16 cellular contexts compared by ENCODE assay signal in genomic region chr2:222899413-222900181, GRCh38. TPM values are rescaled to one million over a fixed set of nuclear protein-coding genes. Genes with fewer than 3 reads are reported as not detected.
A peak's percentile ranks its signal among the peaks of the same experiment; 100 is the strongest.
DNase-seq lines count a peak whose midpoint lies in the region; ATAC-seq and TF ChIP-seq lines count a peak whose summit lies in the region.
"Had no signal": no experiment of that assay in that cellular context is flagged by ENCODE, and none has a peak within 500 bp of the region (broad histone marks: within the 10 kb centered on the region; RNA-seq: fewer than 3 reads in every experiment).

No MANE protein-coding gene starts in this region.

- H3K79me2 ChIP-seq in smooth muscle cell (ENCODE audit: low read depth): peaks cover 74% of the 10 kb centered on the region

- H3K4me1 Mint-ChIP-seq in T-cell: peaks cover 19 to 35% (median 25%) of the 10 kb centered on the region in 3 donors

- no peak for ATAC-seq in T-cell (replicated peaks in 1 of 4)
- ATAC-seq in left lung: no peak
- ATAC-seq: Right ventricle myocardium inferior had no signal

- no peaks in the 10 kb centered on the region for H3K27me3 ChIP-seq in smooth muscle cell (ENCODE audit: low read depth)
- H3K27me3 ChIP-seq in tibial nerve: no peaks in the 10 kb centered on the region
- H3K27me3 ChIP-seq in left lung: no peaks in the 10 kb centered on the region
- H3K27me3 ChIP-seq: BLaER1 had no signal

- CTCF ChIA-PET in T-cell (lab: Charles Lee): interaction anchor here (0.6 to 1.5 kb wide), 3 partner anchors 9 to 208 kb away, joined by 3 read pairs; no protein-coding TSS in a partner anchor

- POLR2A ChIA-PET in T-cell (lab: Charles Lee): no interaction called here

- no peak for TF ChIP-seq POLR2A in tibial nerve (IDR thresholded peaks at IDR 0.05)

- no peak overlapping the region for H3K27ac Mint-ChIP-seq in T-cell

- H3K9me3 Mint-ChIP-seq in T-cell: no peaks in the 10 kb centered on the region

- no peak for TF ChIP-seq CTCF in VCaP (conservative IDR thresholded peaks at IDR 0.05)
- TF ChIP-seq CTCF in smooth muscle cell (IDR thresholded peaks at IDR 0.05; ENCODE audit: borderline replicate concordance, insufficient read depth, poor library complexity, severe bottlenecking): no peak
- TF ChIP-seq CTCF in tibial nerve (IDR thresholded peaks at IDR 0.05): no peak
- no peak for TF ChIP-seq CTCF in left lung (IDR thresholded peaks at IDR 0.05)

- no peaks in the 10 kb centered on the region for H3K27me3 Mint-ChIP-seq in T-cell

- WGBS in smooth muscle cell (ENCODE audit: low lambda C conversion rate): 71% methylated on average over 17 of the region's 17 CpGs
- WGBS in tibial nerve, 2 donors: 81 to 86% methylated on average over 17 of the region's 17 CpGs

- H3K27ac ChIP-seq in VCaP: 0 out of 2 replicates have a peak overlapping the region, but pooled peaks have one; percentile 4
- peak overlapping the region; percentile 67 for H3K27ac ChIP-seq in smooth muscle cell (ENCODE audit: low read depth)
- H3K27ac ChIP-seq in tibial nerve: no peak overlapping the region
- no peak overlapping the region for H3K27ac ChIP-seq in left lung
- H3K27ac ChIP-seq: BLaER1 had no signal

- TF ChIP-seq RAD21 in Ishikawa (IDR thresholded peaks at IDR 0.05; ENCODE audit: low read depth): no peak

- H3K9me3 ChIP-seq in smooth muscle cell (replicated peaks; ENCODE audit: low read depth) (no peaks in the 10 kb centered on the region), tibial nerve (no peaks in the 10 kb centered on the region), left lung (no peaks in the 10 kb centered on the region)

- peaks cover 15% of the 10 kb centered on the region for H3F3A ChIP-seq in smooth muscle cell (ENCODE audit: low read depth)

- peaks cover 9% of the 10 kb centered on the region for H3K36me3 Mint-ChIP-seq in T-cell

- H3K9ac ChIP-seq in smooth muscle cell (ENCODE audit: low read depth): no peak overlapping the region
- H3K9ac ChIP-seq: BLaER1 had no signal

- peaks cover 71% of the 10 kb centered on the region for H4K20me1 ChIP-seq in smooth muscle cell (ENCODE audit: low read depth)

- no peak overlapping the region for H2AFZ ChIP-seq in smooth muscle cell (ENCODE audit: low read depth)

- H3K4me1 ChIP-seq in smooth muscle cell (ENCODE audit: low read depth) (peaks cover 19% of the 10 kb centered on the region), tibial nerve (peaks cover 0 to 46% (median 3%) of the 10 kb centered on the region in 4 donors), left lung (peaks cover 0 to 38% of the 10 kb centered on the region in 2 donors)
- H3K4me1 ChIP-seq: BLaER1 had no signal

- H3K4me3 ChIP-seq in smooth muscle cell (no peak overlapping the region), tibial nerve (no peak overlapping the region), left lung (no peak overlapping the region)
- H3K4me3 ChIP-seq: BLaER1 had no signal

- intact Hi-C loops in left lung (cut with DNase I): loop anchor here in 1 of 2 donors (5.0 kb wide), 1 partner anchor 192 kb away; no protein-coding TSS in a partner anchor

- H3K36me3 ChIP-seq in smooth muscle cell (ENCODE audit: low read depth) (no peaks in the 10 kb centered on the region), tibial nerve (peaks cover 0 to 4% (median 0%) of the 10 kb centered on the region in 3 donors), left lung (no peaks in the 10 kb centered on the region)

- peak overlapping the region; percentile 63 for H3K4me2 ChIP-seq in smooth muscle cell
- H3K4me2 ChIP-seq: BLaER1 had no signal

- H3K4me3 Mint-ChIP-seq in T-cell: no peak overlapping the region

- no peak for TF ChIP-seq EP300 in Ishikawa (IDR thresholded peaks at IDR 0.05; ENCODE audit: borderline replicate concordance)
- TF ChIP-seq EP300 in tibial nerve (IDR thresholded peaks at IDR 0.05): no peak

- peak; percentile 82 for DNase-seq in islet precursor cell
- DNase-seq in smooth muscle cell (lab: John Stamatoyannopoulos, UW; ENCODE audit: unreplicated experiment): no peak
- DNase-seq in T-cell: no peak
- no peak for DNase-seq in tibial nerve (ENCODE audit: low spot score in 2 of 2)
- DNase-seq in left lung: no peak
- DNase-seq: DMS 273 treated with DMSO at 0.1 percent for 48 hours, GOT3, Karpas-422, NCI-H1436, NCI-H2107, NCI-H345, NCI-H526 treated with DMSO at 0.1 percent for 48 hours had no signal

TF ChIP-seq in Ishikawa, 13 proteins besides CTCF, POLR2A, EP300 and RAD21:
- no peak for TF ChIP-seq NFIC (IDR thresholded peaks at IDR 0.05)
- no peak for TF ChIP-seq CREB1 (IDR thresholded peaks at IDR 0.05; ENCODE audit: low read depth)
- no peak for TF ChIP-seq ZBTB7A (IDR thresholded peaks at IDR 0.05; ENCODE audit: low read depth)
- TF ChIP-seq REST (IDR thresholded peaks at IDR 0.05; ENCODE audit: low read depth): no peak
- peak; percentile 21; the same call in 1 of the 2 replicates for TF ChIP-seq CEBPB (IDR thresholded peaks at IDR 0.05)

RNA-seq across cellular contexts. Expression of gene ACSL3, which starts 38.8 kb away (rescaled TPM):
- total RNA-seq in smooth muscle cell (178 and 183 TPM in 2 replicates), T-cell (10 to 100 TPM; 23.9 to 82.4 (median 26.5) TPM), tibial nerve (10 to 100 TPM; 38.4 to 57.3 (median 53.5) TPM), left lung (100 to 1,000 TPM in 1 of 2 donors, 10 to 100 TPM in 1; 92.5 to 102 TPM)
- polyA plus RNA-seq in smooth muscle cell: 111 TPM in 2 replicates

Comparison
In these comparisons a context has a peak if more than half of its experiments do, and no peak if none do; other contexts are left out.
1. H3K27ac ChIP-seq: peak in VCaP (single experiment) and smooth muscle cell (single experiment); none in tibial nerve (0 of 4) and left lung (0 of 2).